Comparison of ENCODE assay signal across 12 cellular contexts in the genomic region with DNA sequence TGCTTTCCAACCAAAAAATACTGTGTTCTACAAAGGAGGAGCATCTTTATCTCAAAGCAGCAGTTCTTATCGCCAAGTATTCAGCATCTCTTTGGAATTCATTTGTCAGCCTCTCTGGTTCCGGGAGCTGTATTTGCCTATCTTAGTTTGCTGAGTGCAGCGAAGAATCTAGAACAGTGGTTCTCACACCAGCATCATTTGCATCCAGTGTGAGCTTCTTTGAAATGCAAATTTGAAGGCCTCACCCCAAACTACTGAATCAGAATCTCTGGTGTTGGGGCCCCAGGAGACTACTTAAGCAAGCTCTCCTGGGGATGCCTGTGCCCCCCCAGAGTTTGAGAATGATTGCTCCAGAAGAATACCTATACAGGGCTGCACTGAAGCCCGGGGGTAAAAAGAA. TPM values are rescaled to one million over a fixed set of nuclear protein-coding genes. Genes with fewer than 3 reads are reported as not detected.
A peak's percentile ranks its signal among the peaks of the same experiment; 100 is the strongest.
DNase-seq lines count a peak whose midpoint lies in the region; ATAC-seq and TF ChIP-seq lines count a peak whose summit lies in the region.
"Had no signal": no experiment of that assay in that cellular context is flagged by ENCODE, and none has a peak within 500 bp of the region (broad histone marks: within the 10 kb centered on the region; RNA-seq: fewer than 3 reads in every experiment).

No MANE protein-coding gene starts in this region.

- no peak for TF ChIP-seq CTCF in GM12875 (IDR thresholded peaks at IDR 0.05; ENCODE audit: borderline replicate concordance, insufficient read depth, low read depth, low read length)
- no peak for TF ChIP-seq CTCF in neural progenitor cell (IDR thresholded peaks at IDR 0.05)
- no peak for TF ChIP-seq CTCF in upper lobe of left lung (IDR thresholded peaks at IDR 0.05)

- no peaks in the 10 kb centered on the region for H3K9me3 Mint-ChIP-seq in central memory CD8-positive, alpha-beta T cell
- peaks cover 5% of the 10 kb centered on the region for H3K9me3 Mint-ChIP-seq in neural progenitor cell

- DNase-seq in central memory CD8-positive, alpha-beta T cell (ENCODE audit: low spot score in 2 of 2): no peak
- DNase-seq in neural progenitor cell (ENCODE audit: low spot score): no peak
- no peak for DNase-seq in upper lobe of left lung
- DNase-seq in posterior vena cava (ENCODE audit: low spot score): no peak
- DNase-seq: HFFc6, left lung, NCI-H1436 treated with DMSO at 0.1 percent for 48 hours, retina had no signal

- H3K27ac Mint-ChIP-seq in central memory CD8-positive, alpha-beta T cell (ENCODE audit: low read depth): peak overlapping the region; percentile 91
- no peak overlapping the region for H3K27ac Mint-ChIP-seq in neural progenitor cell
- H3K27ac Mint-ChIP-seq: HFFc6 had no signal

- H3K27me3 ChIP-seq in HUES48 (ENCODE audit: control insufficient read depth, insufficient read depth, low read length): no peaks in the 10 kb centered on the region
- H3K27me3 ChIP-seq in neural progenitor cell: peaks cover 12% of the 10 kb centered on the region
- no peaks in the 10 kb centered on the region for H3K27me3 ChIP-seq in upper lobe of left lung
- H3K27me3 ChIP-seq: left lung had no signal

- peaks cover 13% of the 10 kb centered on the region for H3F3A ChIP-seq in neural progenitor cell (ENCODE audit: low read depth)

- H2AFZ ChIP-seq in neural progenitor cell (replicated peaks): no peak overlapping the region

- ATAC-seq in central memory CD8-positive, alpha-beta T cell (replicated peaks; ENCODE audit: extremely low read depth, poor library complexity, severe bottlenecking): no peak
- ATAC-seq in GM18511 (IDR thresholded peaks at IDR 0.05; ENCODE audit: unreplicated experiment): no peak
- ATAC-seq in upper lobe of left lung (ENCODE audit: low FRiP score in 2 of 2): no peak
- ATAC-seq in HG02642 (IDR thresholded peaks at IDR 0.05; ENCODE audit: poor library complexity, unreplicated experiment): no peak
- ATAC-seq: left lung had no signal

- H3K4me2 ChIP-seq in neural progenitor cell: no peak overlapping the region

- intact Hi-C loops in posterior vena cava (cut with DNase I): loop anchor here in 1 of 2 donors (5.0 kb wide), 1 partner anchor 47 kb away; no protein-coding TSS in a partner anchor

- TF ChIP-seq EP300 in upper lobe of left lung (IDR thresholded peaks at IDR 0.05): no peak

- TF ChIP-seq POLR2A in upper lobe of left lung (IDR thresholded peaks at IDR 0.05): no peak

- H3K9ac ChIP-seq in HUES48 (ENCODE audit: low read depth, low read length) (no peak overlapping the region), neural progenitor cell (no peak overlapping the region)

- peaks cover 33% of the 10 kb centered on the region for H3K4me1 Mint-ChIP-seq in central memory CD8-positive, alpha-beta T cell
- H3K4me1 Mint-ChIP-seq in neural progenitor cell: peaks cover 26% of the 10 kb centered on the region

- no peaks in the 10 kb centered on the region for H3K27me3 Mint-ChIP-seq in central memory CD8-positive, alpha-beta T cell
- peaks cover 6% of the 10 kb centered on the region for H3K27me3 Mint-ChIP-seq in neural progenitor cell (ENCODE audit: insufficient read depth, low read depth)

- peaks cover 43% of the 10 kb centered on the region for H3K4me1 ChIP-seq in HUES48 (ENCODE audit: control insufficient read depth, insufficient read depth, low read length)
- peaks cover 15% of the 10 kb centered on the region for H3K4me1 ChIP-seq in neural progenitor cell
- peaks cover 21 to 29% (median 26%) of the 10 kb centered on the region in 4 donors for H3K4me1 ChIP-seq in upper lobe of left lung

- no peak overlapping the region for H3K4me3 Mint-ChIP-seq in central memory CD8-positive, alpha-beta T cell
- peak overlapping the region; percentile 72 for H3K4me3 Mint-ChIP-seq in neural progenitor cell

- H3K9me3 ChIP-seq in HUES48 (ENCODE audit: control insufficient read depth, insufficient read depth, low read length) (no peaks in the 10 kb centered on the region), neural progenitor cell (ENCODE audit: low read depth) (no peaks in the 10 kb centered on the region), upper lobe of left lung (no peaks in the 10 kb centered on the region)
- H3K9me3 ChIP-seq: left lung had no signal

- H3K79me2 ChIP-seq in neural progenitor cell (ENCODE audit: low read depth): peaks cover 30% of the 10 kb centered on the region

- H3K4me3 ChIP-seq in GM12875 (ENCODE audit: low read depth, low read length) (peak overlapping the region; percentile 82), HUES48 (ENCODE audit: low read depth, low read length) (peak overlapping the region; percentile 75), neural progenitor cell (no peak overlapping the region), upper lobe of left lung (no peak overlapping the region)

- peaks cover 19% of the 10 kb centered on the region for H3K36me3 Mint-ChIP-seq in central memory CD8-positive, alpha-beta T cell (ENCODE audit: insufficient read depth)
- peaks cover 5% of the 10 kb centered on the region for H3K36me3 Mint-ChIP-seq in neural progenitor cell

- peaks cover 23% of the 10 kb centered on the region for H4K20me1 ChIP-seq in neural progenitor cell (ENCODE audit: low read depth)

- 65 to 67% methylated on average over 4 of the region's 4 CpGs for WGBS in upper lobe of left lung, 2 donors

- H3K36me3 ChIP-seq in HUES48 (ENCODE audit: control insufficient read depth, insufficient read depth, low read length) (no peaks in the 10 kb centered on the region), neural progenitor cell (no peaks in the 10 kb centered on the region), upper lobe of left lung (no peaks in the 10 kb centered on the region)
- H3K36me3 ChIP-seq: left lung had no signal

- H3K27ac ChIP-seq in HUES48 (ENCODE audit: low read depth, low read length) (peak overlapping the region; percentile 83), neural progenitor cell (no peak overlapping the region), upper lobe of left lung (peak overlapping the region in 1 of 4 donors; percentile 98)

RNA-seq across cellular contexts. Expression of a gene that starts 1.5 kb away (rescaled TPM):
- 47.7 and 57.9 TPM in 2 replicates for total RNA-seq in neural progenitor cell (ENCODE audit: low replicate concordance)
- total RNA-seq in upper lobe of left lung: 100 to 1,000 TPM in 1 of 6 donors, 10 to 100 TPM in 5; 31.9 to 119 (median 54.0) TPM
- total RNA-seq in posterior vena cava: 10 to 100 TPM; 29.2 to 36.8 TPM

Comparison
In these comparisons a context has a peak if more than half of its experiments do, and no peak if none do; other contexts are left out.
1. H3K4me3 ChIP-seq: peak in GM12875 (single experiment) and HUES48 (single experiment); none in neural progenitor cell (single experiment) and upper lobe of left lung (0 of 4).